ENCODE assay signal across 1 cellular context in genomic region chr11:71251761-71252433, GRCh38.
A peak's percentile ranks its signal among the peaks of the same experiment; 100 is the strongest.
TF ChIP-seq lines count a peak whose summit lies in the region.

No MANE protein-coding gene starts in this region.

TF ChIP-seq in H1, 55 proteins besides CTCF, POLR2A, EP300 and RAD21:
- no peak for TF ChIP-seq RFX5 (IDR thresholded peaks at IDR 0.05; ENCODE audit: borderline replicate concordance, low read depth, low read length)
- no peak for TF ChIP-seq ATF2 (IDR thresholded peaks at IDR 0.05; ENCODE audit: low read length)
- TF ChIP-seq KDM5A (IDR thresholded peaks at IDR 0.05; ENCODE audit: low read length) = no peak
- no peak for TF ChIP-seq EZH2 (IDR thresholded peaks at IDR 0.05; ENCODE audit: low read depth, low read length, severe bottlenecking)
- 0 out of 4 replicates have a peak, but pooled peaks of 1 of the 2 experiments have one; percentile 11 for TF ChIP-seq SIN3A (conservative IDR thresholded peaks at IDR 0.05 in 1 of 2, IDR thresholded peaks at IDR 0.05 in 1 of 2; ENCODE audit: low read depth in 1 of 2, low read length in 2 of 2)
- TF ChIP-seq GABPA (IDR thresholded peaks at IDR 0.05; ENCODE audit: borderline replicate concordance, insufficient read depth, low read length) = peak; percentile 69; the same call in 1 of the 2 replicates
- TF ChIP-seq BRCA1 (IDR thresholded peaks at IDR 0.05; ENCODE audit: low read depth, low read length) = no peak
- TF ChIP-seq SUZ12 (IDR thresholded peaks at IDR 0.05; ENCODE audit: low read length) = no peak
- TF ChIP-seq NANOG (IDR thresholded peaks at IDR 0.05; ENCODE audit: insufficient read depth, low read depth, low read length, poor library complexity, severe bottlenecking) = no peak
- no peak for TF ChIP-seq HDAC6 (IDR thresholded peaks at IDR 0.05; ENCODE audit: low read depth, low read length)
- TF ChIP-seq JUND (IDR thresholded peaks at IDR 0.05; ENCODE audit: low read length) = no peak
- no peak for TF ChIP-seq ATF3 (IDR thresholded peaks at IDR 0.05; ENCODE audit: insufficient read depth, low read depth, low read length)
- TF ChIP-seq KDM1A (IDR thresholded peaks at IDR 0.05; ENCODE audit: borderline replicate concordance, low read length) = no peak
- TF ChIP-seq RBBP5 (IDR thresholded peaks at IDR 0.05; ENCODE audit: borderline replicate concordance, low read depth, low read length) = no peak
- TF ChIP-seq CHD1 (IDR thresholded peaks at IDR 0.05; ENCODE audit: low read depth, low read length) = no peak
- peak; percentile 94 for TF ChIP-seq KDM4A (IDR thresholded peaks at IDR 0.05; ENCODE audit: low read depth, low read length, severe bottlenecking)
- TF ChIP-seq CTBP2 (IDR thresholded peaks at IDR 0.05; ENCODE audit: borderline replicate concordance, insufficient read depth, insufficient read length, low read length) = no peak
- TF ChIP-seq SP4 (IDR thresholded peaks at IDR 0.05; ENCODE audit: low read length) = no peak
- peak; percentile 73; the same call in 1 of the 2 replicates for TF ChIP-seq EGR1 (IDR thresholded peaks at IDR 0.05; ENCODE audit: borderline replicate concordance, low read depth, low read length)
- 0 out of 2 replicates have a peak, but pooled peaks have one; percentile 9 for TF ChIP-seq TCF12 (IDR thresholded peaks at IDR 0.05; ENCODE audit: low read depth, low read length)
- TF ChIP-seq FOSL1 (IDR thresholded peaks at IDR 0.05; ENCODE audit: insufficient read depth, low read depth, low read length) = 0 out of 2 replicates have a peak, but pooled peaks have one; percentile 22
- no peak for TF ChIP-seq CHD2 (IDR thresholded peaks at IDR 0.05; ENCODE audit: low read length)
- TF ChIP-seq CBX8 (IDR thresholded peaks at IDR 0.05; ENCODE audit: borderline replicate concordance, low read depth, low read length) = no peak
- TF ChIP-seq TAF7 (optimal IDR thresholded peaks at IDR 0.05; ENCODE audit: borderline replicate concordance, low read depth, low read length) = peak; percentile 38
- no peak for TF ChIP-seq NRF1 (IDR thresholded peaks at IDR 0.05; ENCODE audit: low read depth, low read length)
- TF ChIP-seq TEAD4 (IDR thresholded peaks at IDR 0.05; ENCODE audit: low read depth, low read length) = no peak
- TF ChIP-seq E2F6 (IDR thresholded peaks at IDR 0.05) = no peak
- no peak for TF ChIP-seq SP1 (IDR thresholded peaks at IDR 0.05; ENCODE audit: low read depth, low read length)
- 0 out of 4 replicates have a peak, but pooled peaks of 1 of the 2 experiments have one; percentile 6 for TF ChIP-seq HDAC2 (IDR thresholded peaks at IDR 0.05; ENCODE audit: borderline replicate concordance in 1 of 2, low read depth in 2 of 2, low read length in 2 of 2)
- TF ChIP-seq JUN (IDR thresholded peaks at IDR 0.05; ENCODE audit: low read depth, low read length) = no peak
- no peak for TF ChIP-seq BACH1 (IDR thresholded peaks at IDR 0.05; ENCODE audit: low read length)
- TF ChIP-seq CHD7 (IDR thresholded peaks at IDR 0.05; ENCODE audit: insufficient replicate concordance, low read length) = no peak
- TF ChIP-seq POLR2AphosphoS5 (IDR thresholded peaks at IDR 0.05; ENCODE audit: low read depth, low read length) = peak; percentile 42; the same call in 1 of the 2 replicates
- no peak for TF ChIP-seq GTF2F1 (IDR thresholded peaks at IDR 0.05; ENCODE audit: borderline replicate concordance, low read depth, low read length)
- TF ChIP-seq TAF1 (IDR thresholded peaks at IDR 0.05; ENCODE audit: low read depth, low read length) = 0 out of 2 replicates have a peak, but pooled peaks have one; percentile 42
- no peak for TF ChIP-seq RNF2 (IDR thresholded peaks at IDR 0.05; ENCODE audit: borderline replicate concordance, low read depth, low read length, missing control alignments, poor library complexity, severe bottlenecking)
- no peak for TF ChIP-seq SP2 (IDR thresholded peaks at IDR 0.05; ENCODE audit: low read length)
- TF ChIP-seq RXRA (IDR thresholded peaks at IDR 0.05; ENCODE audit: insufficient read depth, low read depth, low read length) = no peak
- TF ChIP-seq ASH2L (IDR thresholded peaks at IDR 0.05; ENCODE audit: low read length) = no peak
- no peak for TF ChIP-seq SIX5 (IDR thresholded peaks at IDR 0.05; ENCODE audit: low read depth, low read length)
- TF ChIP-seq MAX (IDR thresholded peaks at IDR 0.05) = no peak
- no peak for TF ChIP-seq USF2 (IDR thresholded peaks at IDR 0.05; ENCODE audit: low read length)
- TF ChIP-seq TBP (IDR thresholded peaks at IDR 0.05; ENCODE audit: low read depth, low read length) = no peak
- TF ChIP-seq PHF8 (conservative IDR thresholded peaks at IDR 0.05; ENCODE audit: low read depth, low read length) = peak; percentile 38; the same call in 1 of the 2 replicates
- TF ChIP-seq YY1 (IDR thresholded peaks at IDR 0.05; ENCODE audit: low read depth, low read length) = 0 out of 2 replicates have a peak, but pooled peaks have one; percentile 25
